14 cellular contexts compared by ENCODE assay signal in the genomic region with DNA sequence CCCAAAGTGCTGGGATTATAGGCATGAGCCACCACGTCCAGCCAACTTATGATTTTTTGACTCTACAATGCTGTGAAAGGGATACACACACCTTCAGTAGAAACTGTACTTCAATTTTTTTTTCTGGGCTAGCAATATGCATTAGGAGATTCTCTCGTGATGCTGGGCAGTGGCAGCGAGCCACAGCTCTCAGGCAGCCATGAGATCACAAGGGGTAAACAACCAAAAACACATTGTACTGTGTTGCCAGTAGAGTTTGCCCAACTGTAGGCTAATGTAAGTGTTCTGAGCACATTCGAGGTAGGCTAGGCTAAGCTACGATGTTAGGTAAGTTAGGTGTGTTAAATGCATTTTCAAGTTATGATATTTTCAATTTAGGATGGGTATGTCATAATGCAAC. TPM values are rescaled to one million over a fixed set of nuclear protein-coding genes. Genes with fewer than 3 reads are reported as not detected.
DNase-seq lines count a peak whose midpoint lies in the region; ATAC-seq and TF ChIP-seq lines count a peak whose summit lies in the region.
"Had no signal": no experiment of that assay in that cellular context is flagged by ENCODE, and none has a peak within 500 bp of the region (broad histone marks: within the 10 kb centered on the region; RNA-seq: fewer than 3 reads in every experiment).

No MANE protein-coding gene starts in this region.

- no peak for TF ChIP-seq CTCF in AG10803 (conservative IDR thresholded peaks at IDR 0.05; ENCODE audit: low read length)
- no peak for TF ChIP-seq CTCF in VCaP (conservative IDR thresholded peaks at IDR 0.05)

- H2AFZ ChIP-seq in GM23248 = no peak overlapping the region
- H2AFZ ChIP-seq: GM23338 had no signal

- H3K9me3 ChIP-seq in GM23248 (ENCODE audit: low read depth) = no peaks in the 10 kb centered on the region
- H3K9me3 ChIP-seq: BLaER1 had no signal

- WGBS in GM23248 (ENCODE audit: low coverage in 1 of 2, low lambda C conversion rate in 2 of 2, missing lambda C conversion rate in 2 of 2), 2 experiments = 8 to 22% methylated on average over 5 of the region's 5 CpGs

- DNase-seq in AG10803 (ENCODE audit: low read depth) = peak; percentile 34
- peak; percentile 44 for DNase-seq in GM23248
- peak; percentile 42 for DNase-seq in fibroblast of peridontal ligament (ENCODE audit: extremely low read depth)
- no peak for DNase-seq in T-helper 1 cell
- DNase-seq in AG20443 (ENCODE audit: low spot score) = no peak
- DNase-seq: CD4-positive, CD25-positive, alpha-beta regulatory T cell; DMS53; GF-D8; H9 had no signal

- in situ Hi-C loops in GM23248 (cut with MboI) = loop anchor here (10.0 to 25.0 kb wide), 2 partner anchors 123 to 260 kb away; no protein-coding TSS in a partner anchor

- H3F3A ChIP-seq in GM23248 (ENCODE audit: insufficient read depth) = no peaks in the 10 kb centered on the region

- no peak overlapping the region for H3K4me3 ChIP-seq in AG10803 (ENCODE audit: low read length)
- no peak overlapping the region for H3K4me3 ChIP-seq in GM23248
- H3K4me3 ChIP-seq: BLaER1, GM23338 had no signal

- H3K9ac ChIP-seq in GM23248 = no peak overlapping the region
- H3K9ac ChIP-seq: BLaER1 had no signal

- ATAC-seq in GM18520 (IDR thresholded peaks at IDR 0.05; ENCODE audit: unreplicated experiment) (no peak), GM19328 (IDR thresholded peaks at IDR 0.05; ENCODE audit: unreplicated experiment) (no peak)
- ATAC-seq: GM23338 had no signal

- H3K36me3 ChIP-seq in GM23248 (ENCODE audit: low read depth) = no peaks in the 10 kb centered on the region

- H3K4me1 ChIP-seq in GM23248 (ENCODE audit: insufficient read depth) = no peaks in the 10 kb centered on the region
- H3K4me1 ChIP-seq: BLaER1 had no signal

- H3K27ac ChIP-seq in GM23248 (no peak overlapping the region), VCaP (peak overlapping the region; percentile 74)
- H3K27ac ChIP-seq: BLaER1 had no signal

- no peaks in the 10 kb centered on the region for H3K27me3 ChIP-seq in GM23248 (replicated peaks; ENCODE audit: insufficient read depth)

- no peaks in the 10 kb centered on the region for H3K9me2 ChIP-seq in GM23248 (ENCODE audit: insufficient read depth)

- H3K4me2 ChIP-seq in GM23248 (ENCODE audit: unreplicated experiment) = no peak overlapping the region
- H3K4me2 ChIP-seq: BLaER1, GM23338 had no signal

- no peaks in the 10 kb centered on the region for H3K79me2 ChIP-seq in GM23248 (ENCODE audit: insufficient read depth)

- no peaks in the 10 kb centered on the region for H4K20me1 ChIP-seq in GM23248 (ENCODE audit: insufficient read depth)

RNA-seq across cellular contexts. Expression of a gene that starts 25.7 kb away (rescaled TPM):
- total RNA-seq in GM23248 (2014; rRNA removed; shearing (Covaris generic)) = 3.3 and 5.8 TPM in 2 replicates
- 1.5 and 2.3 TPM in 2 replicates for polyA plus RNA-seq in GM23248 (2016; fragmentation: Nextera tagmentation; extraction: Ambion mirVana)

RNA-seq across cellular contexts. Expression of a gene that starts 31.8 kb away (rescaled TPM):
- 14.4 and 14.6 TPM in 2 replicates for total RNA-seq in GM23248 (2014; rRNA removed; shearing (Covaris generic))
- polyA plus RNA-seq in GM23248 (2016; fragmentation: Nextera tagmentation; extraction: Ambion mirVana) = 22.5 and 24.3 TPM in 2 replicates

Comparison
In these comparisons a context has a peak if more than half of its experiments do, and no peak if none do; other contexts are left out.
1. DNase-seq: peak in AG10803 (single experiment), GM23248 (single experiment) and fibroblast of peridontal ligament (single experiment); none in T-helper 1 cell (0 of 5) and AG20443 (single experiment).